17 cellular contexts compared by ENCODE assay signal in the genomic region with DNA sequence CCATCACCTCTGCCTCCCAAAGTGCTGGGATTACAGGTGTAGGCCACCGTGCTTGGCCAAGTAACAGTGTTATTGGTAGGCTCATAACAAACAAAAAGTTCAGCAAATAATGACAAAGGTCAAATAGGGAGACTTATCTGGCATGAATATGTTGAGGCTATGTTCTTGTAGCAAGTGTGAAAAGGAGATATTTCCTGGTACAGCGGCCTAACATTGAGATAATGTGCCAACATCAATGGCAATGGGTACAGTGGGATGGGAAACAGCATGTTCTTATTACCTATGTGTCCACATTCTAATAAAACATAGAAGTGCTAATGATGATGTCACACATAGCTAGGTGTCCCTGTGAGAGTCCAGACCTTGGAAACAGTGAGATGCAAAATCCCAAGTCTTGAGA.
"Had no signal": no experiment of that assay in that cellular context is flagged by ENCODE, and none has a peak within 500 bp of the region (broad histone marks: within the 10 kb centered on the region; RNA-seq: fewer than 3 reads in every experiment).

No MANE protein-coding gene starts in this region.

- H3K4me2 ChIP-seq: smooth muscle cell had no signal

- H3K9me3 ChIP-seq: esophagus muscularis mucosa, gastrocnemius medialis, left ventricle myocardium inferior, lower lobe of right lung, suprapubic skin, thyroid gland had no signal

- H3K4me1 ChIP-seq: esophagus muscularis mucosa, gastrocnemius medialis, left ventricle myocardium inferior, lower lobe of right lung, thyroid gland had no signal

- H3K27ac ChIP-seq: epithelial cell of prostate, esophagus muscularis mucosa, gastrocnemius medialis, left ventricle myocardium inferior, lower lobe of right lung, suprapubic skin, thyroid gland had no signal

- FAIRE-seq: kidney, urothelium cell line had no signal

- H3K4me3 ChIP-seq: esophagus muscularis mucosa, gastrocnemius medialis, left ventricle myocardium inferior, lower lobe of right lung, smooth muscle cell, suprapubic skin, thyroid gland had no signal

- DNase-seq: effector memory CD4-positive, alpha-beta T cell; gastrocnemius medialis; kidney; left cardiac atrium; left ventricle myocardium inferior; lower lobe of right lung; natural killer cell; right cardiac atrium; stimulated activated CD4-positive, alpha-beta T cell treated with anti-CD3 and anti-CD28 coated beads, Interleukin-4, amount 100 ng/mL, for 1 hour; stimulated activated CD8-positive, alpha-beta memory T cell treated with anti-CD3 and anti-CD28 coated beads, Interleukin-4, amount 100 ng/mL, for 48 hours; stimulated activated naive CD8-positive, alpha-beta T cell treated with anti-CD3 and anti-CD28 coated beads, Interleukin-15, Interleukin-2, amounts not matched to agents 100 U/mL and 50 U/mL, for 24 hours; thyroid gland had no signal

- H3K36me3 ChIP-seq: esophagus muscularis mucosa, gastrocnemius medialis, left ventricle myocardium inferior, lower lobe of right lung, suprapubic skin, thyroid gland had no signal

- H3K27me3 ChIP-seq: gastrocnemius medialis, suprapubic skin, thyroid gland had no signal
